11 cellular contexts compared by ENCODE assay signal in genomic region chr16:89315271-89315670, GRCh38.
DNase-seq lines count a peak whose midpoint lies in the region; ATAC-seq and TF ChIP-seq lines count a peak whose summit lies in the region.
"Had no signal": no experiment of that assay in that cellular context is flagged by ENCODE, and none has a peak within 500 bp of the region (broad histone marks: within the 10 kb centered on the region; RNA-seq: fewer than 3 reads in every experiment).

No MANE protein-coding gene starts in this region.

- H3K36me3 ChIP-seq in heart left ventricle (peaks cover 0 to 36% (median 18%) of the 10 kb centered on the region in 9 donors), adrenal gland (replicated peaks in 1 of 2) (peaks cover 0 to 9% of the 10 kb centered on the region in 2 donors), lower lobe of right lung (peaks cover 41% of the 10 kb centered on the region), upper lobe of right lung (peaks cover 26% of the 10 kb centered on the region), BE2C (peaks cover 62% of the 10 kb centered on the region)

- TF ChIP-seq CTCF in heart left ventricle (IDR thresholded peaks at IDR 0.05) (no peak), adrenal gland (IDR thresholded peaks at IDR 0.05) (no peak), lower lobe of right lung (IDR thresholded peaks at IDR 0.05) (no peak), upper lobe of right lung (IDR thresholded peaks at IDR 0.05) (no peak), BE2C (IDR thresholded peaks at IDR 0.05; ENCODE audit: low read depth, low read length) (no peak)

- H3K27me3 ChIP-seq in heart left ventricle (no peaks in the 10 kb centered on the region), adrenal gland (no peaks in the 10 kb centered on the region), lower lobe of right lung (ENCODE audit: low read depth) (no peaks in the 10 kb centered on the region), upper lobe of right lung (no peaks in the 10 kb centered on the region), BE2C (no peaks in the 10 kb centered on the region)

- peak in 2 of 5 donors; percentile 23 to 27 for DNase-seq in heart left ventricle
- no peak for DNase-seq in Right ventricle myocardium inferior (ENCODE audit: missing footprints)
- DNase-seq in adrenal gland, result no peak
- DNase-seq in lower lobe of right lung, result no peak
- DNase-seq in upper lobe of right lung, result no peak
- DNase-seq in NCI-H2029 (lab: John Stamatoyannopoulos, UW), result no peak
- DNase-seq in SW480 (ENCODE audit: low spot score), result no peak
- DNase-seq in BE2C, result no peak
- DNase-seq: COR-L47, NCI-H82 had no signal

- ATAC-seq in heart left ventricle, result no peak
- ATAC-seq in Right ventricle myocardium inferior, result no peak
- no peak for ATAC-seq in lower lobe of right lung
- ATAC-seq in upper lobe of right lung, result no peak

- WGBS in heart left ventricle, 4 donors, result 78 to 83% (median 79%) methylated on average over 15 to 19 of the region's 19 CpGs
- WGBS in adrenal gland, 4 donors, result 67 to 85% (median 84%) methylated on average over 4 to 19 of the region's 19 CpGs

- H3K27ac ChIP-seq in heart left ventricle (peak overlapping the region in 9 of 12 donors; percentile 47 to 83 (median 63)), adrenal gland (peak overlapping the region in 4 of 5 donors; percentile 3 to 95 (median 74)), lower lobe of right lung (peak overlapping the region; percentile 58), upper lobe of right lung (peak overlapping the region; percentile 60)
- H3K27ac ChIP-seq: KMS-11 had no signal

- TF ChIP-seq POLR2A in heart left ventricle (IDR thresholded peaks at IDR 0.05) (no peak), adrenal gland (IDR thresholded peaks at IDR 0.05) (no peak)

- H3K4me3 ChIP-seq in heart left ventricle (peak overlapping the region in 1 of 12 donors; percentile 20), adrenal gland (no peak overlapping the region), lower lobe of right lung (no peak overlapping the region), upper lobe of right lung (no peak overlapping the region), BE2C (ENCODE audit: low read depth, low read length) (no peak overlapping the region)

- intact Hi-C loops in heart left ventricle (cut with DNase I) (loop anchor here in 1 of 10 donors (5.0 kb wide), 1 partner anchor 192 kb away; the partner anchor contains the start of gene SPG7), Right ventricle myocardium inferior (cut with DNase I) (no loop called here), adrenal gland (cut with DNase I) (no loop called here), lower lobe of right lung (cut with DNase I) (no loop called here), upper lobe of right lung (cut with DNase I) (no loop called here)

- H3K9me3 ChIP-seq in heart left ventricle, result no peaks in the 10 kb centered on the region
- no peaks in the 10 kb centered on the region for H3K9me3 ChIP-seq in adrenal gland (replicated peaks in 1 of 3)
- no peaks in the 10 kb centered on the region for H3K9me3 ChIP-seq in lower lobe of right lung
- no peaks in the 10 kb centered on the region for H3K9me3 ChIP-seq in upper lobe of right lung
- no peaks in the 10 kb centered on the region for H3K9me3 ChIP-seq in BE2C

- H3K4me1 ChIP-seq in heart left ventricle, result peaks cover 15 to 82% (median 59%) of the 10 kb centered on the region in 12 donors
- H3K4me1 ChIP-seq in adrenal gland (replicated peaks in 1 of 2), result peaks cover 34 to 77% of the 10 kb centered on the region in 2 donors
- H3K4me1 ChIP-seq in lower lobe of right lung, result peaks cover 79% of the 10 kb centered on the region
- peaks cover 63% of the 10 kb centered on the region for H3K4me1 ChIP-seq in upper lobe of right lung
- H3K4me1 ChIP-seq in BE2C, result peaks cover 36% of the 10 kb centered on the region
